In genomic region chr11:8336356-8337114, GRCh38 we compare ENCODE assay signal across 15 cellular contexts.
"Had no signal": no experiment of that assay in that cellular context is flagged by ENCODE, and none has a peak within 500 bp of the region (broad histone marks: within the 10 kb centered on the region; RNA-seq: fewer than 3 reads in every experiment).

No MANE protein-coding gene starts in this region.

- H3K27ac ChIP-seq: adrenal gland, coronary artery, lower lobe of right lung, right atrium auricular region, vagina had no signal

- H3K36me3 ChIP-seq: adrenal gland, lower lobe of right lung, right atrium auricular region, vagina had no signal

- H3K27me3 ChIP-seq: adrenal gland, right atrium auricular region, vagina had no signal

- FAIRE-seq: TTC549 had no signal

- H3K4me1 ChIP-seq: adrenal gland, lower lobe of right lung, right atrium auricular region, vagina had no signal

- H3K4me3 ChIP-seq: adrenal gland, coronary artery, lower lobe of right lung, right atrium auricular region, skin epidermis, vagina had no signal

- DNase-seq: activated CD4-positive, alpha-beta T cell treated with anti-CD3 and anti-CD28 coated beads, Interleukin-2, amount 50 U/mL, for 1 hour; activated naive CD4-positive, alpha-beta T cell treated with anti-CD3 and anti-CD28 coated beads, Interleukin-2, amount 50 U/mL, for 16 hours; adrenal gland; central memory CD4-positive, alpha-beta T cell; effector CD8-positive, alpha-beta T cell; glutamatergic neuron; left cardiac atrium; lower lobe of right lung; naive B cell; nucleus accumbens had no signal

- H3K9me3 ChIP-seq: adrenal gland, lower lobe of right lung, right atrium auricular region, vagina had no signal
